1 cellular context compared by ENCODE assay signal in the genomic region with DNA sequence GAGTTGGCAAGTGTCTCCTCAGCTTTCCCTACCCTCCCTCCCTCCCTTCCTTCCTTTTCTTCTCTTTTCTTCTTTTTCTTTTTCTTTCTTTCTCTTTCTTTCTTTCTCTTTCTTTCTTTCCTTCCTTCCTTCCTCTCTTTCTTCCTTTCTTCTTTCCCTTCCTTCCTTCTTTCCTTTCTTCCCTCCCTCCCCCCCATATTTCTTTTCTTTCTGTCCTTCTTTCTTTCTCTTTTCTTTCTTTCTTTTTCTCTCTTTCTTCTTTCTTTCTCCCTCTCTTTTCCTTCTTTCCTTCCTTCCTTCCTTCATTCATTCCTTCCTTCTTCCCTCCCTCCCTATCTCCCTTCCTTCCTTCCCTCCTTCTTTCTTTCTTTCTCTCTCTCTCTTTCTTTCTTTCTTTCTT.
TF ChIP-seq lines count a peak whose summit lies in the region.

No MANE protein-coding gene starts in this region.

TF ChIP-seq in HEK293, 187 proteins besides CTCF, POLR2A, EP300 and RAD21 (continued from another document):
- TF ChIP-seq KLF10 (tag by site-specific recombination; IDR thresholded peaks at IDR 0.05) (no peak), ZNF473 (tag by site-specific recombination; IDR thresholded peaks at IDR 0.05) (no peak)
TF ChIP-seq in HEK293: peak in this region for 1.
